Comparison of ENCODE assay signal across 9 cellular contexts in the genomic region with DNA sequence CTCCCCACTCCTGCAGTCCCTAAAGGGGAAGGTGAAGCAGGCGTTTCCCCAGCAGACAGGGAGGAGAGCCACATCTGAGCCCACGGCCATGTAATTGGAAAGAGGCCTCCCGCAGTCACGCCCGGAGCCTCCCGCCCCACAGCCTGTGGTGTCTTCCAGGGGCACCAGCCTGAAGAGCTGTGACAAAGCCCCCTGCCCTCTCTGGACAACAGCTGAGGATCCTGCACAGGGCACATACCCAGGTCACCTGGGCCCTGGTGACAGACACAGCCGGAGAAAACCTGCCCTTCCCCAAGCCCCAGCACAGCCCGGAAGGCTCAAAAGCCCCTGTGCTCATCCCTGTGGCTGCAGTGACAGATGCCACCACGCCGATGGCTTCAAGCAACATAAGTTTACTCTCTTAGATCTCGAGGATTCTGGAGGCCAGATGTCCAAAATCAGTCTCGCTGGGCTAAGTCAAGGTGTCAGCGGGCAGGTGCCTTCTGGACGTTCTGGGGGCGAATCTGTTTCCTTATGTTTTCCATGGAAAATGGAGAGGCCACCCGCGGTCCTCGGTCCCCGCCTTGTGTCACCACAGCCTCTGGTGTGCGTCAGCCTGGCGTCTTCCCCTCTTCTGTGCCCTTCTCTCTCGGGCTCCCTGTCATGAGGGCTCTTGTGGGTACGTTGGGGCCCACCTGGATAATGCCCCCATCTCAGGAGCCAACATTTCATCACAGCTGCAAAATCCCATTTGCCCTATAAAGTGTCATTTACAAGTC.
DNase-seq lines count a peak whose midpoint lies in the region; ATAC-seq and TF ChIP-seq lines count a peak whose summit lies in the region.
"Had no signal": no experiment of that assay in that cellular context is flagged by ENCODE, and none has a peak within 500 bp of the region (broad histone marks: within the 10 kb centered on the region; RNA-seq: fewer than 3 reads in every experiment).

No MANE protein-coding gene starts in this region.

- no peak overlapping the region for H3K4me3 Mint-ChIP-seq in nephron progenitor cell
- H3K4me3 Mint-ChIP-seq in activated naive CD4-positive, alpha-beta T cell treated with anti-CD3 and anti-CD28 coated beads, Interleukin-2, amount 10 ng/mL, durations not matched to agents 7 days and 5 days, result no peak overlapping the region

- H3K36me3 ChIP-seq in tibial nerve, result peaks cover 4 to 84% (median 11%) of the 10 kb centered on the region in 3 donors

- no peaks in the 10 kb centered on the region for H3K27me3 ChIP-seq in tibial nerve

- H3K9me3 Mint-ChIP-seq in nephron progenitor cell, result peaks cover under 1% of the 10 kb centered on the region
- H3K9me3 Mint-ChIP-seq in activated naive CD4-positive, alpha-beta T cell treated with anti-CD3 and anti-CD28 coated beads, Interleukin-2, amount 10 ng/mL, durations not matched to agents 7 days and 5 days, result no peaks in the 10 kb centered on the region

- WGBS in tibial nerve, 2 donors, result 83 to 88% methylated on average over 17 to 21 of the region's 23 CpGs

- no peaks in the 10 kb centered on the region for H3K27me3 Mint-ChIP-seq in nephron progenitor cell (ENCODE audit: low read depth, poor library complexity)
- no peaks in the 10 kb centered on the region for H3K27me3 Mint-ChIP-seq in activated naive CD4-positive, alpha-beta T cell treated with anti-CD3 and anti-CD28 coated beads, Interleukin-2, amount 10 ng/mL, durations not matched to agents 7 days and 5 days

- H3K27ac Mint-ChIP-seq in nephron progenitor cell, result peak overlapping the region; percentile 25
- H3K27ac Mint-ChIP-seq in activated naive CD4-positive, alpha-beta T cell treated with anti-CD3 and anti-CD28 coated beads, Interleukin-2, amount 10 ng/mL, durations not matched to agents 7 days and 5 days, result no peak overlapping the region

- H3K4me3 ChIP-seq in tibial nerve, result no peak overlapping the region

- no peak for TF ChIP-seq POLR2A in tibial nerve (IDR thresholded peaks at IDR 0.05)

- H3K9me3 ChIP-seq in tibial nerve, result no peaks in the 10 kb centered on the region

- peaks cover 21% of the 10 kb centered on the region for H3K36me3 Mint-ChIP-seq in nephron progenitor cell (ENCODE audit: low read depth)
- H3K36me3 Mint-ChIP-seq in activated naive CD4-positive, alpha-beta T cell treated with anti-CD3 and anti-CD28 coated beads, Interleukin-2, amount 10 ng/mL, durations not matched to agents 7 days and 5 days, result no peaks in the 10 kb centered on the region

- CTCF ChIA-PET in activated naive CD4-positive, alpha-beta T cell treated with anti-CD3 and anti-CD28 coated beads, Interleukin-2, amount 10 ng/mL, durations not matched to agents 7 days and 5 days (lab: Charles Lee), result no interaction called here

- H3K4me1 Mint-ChIP-seq in nephron progenitor cell, result peaks cover 40% of the 10 kb centered on the region
- H3K4me1 Mint-ChIP-seq in activated naive CD4-positive, alpha-beta T cell treated with anti-CD3 and anti-CD28 coated beads, Interleukin-2, amount 10 ng/mL, durations not matched to agents 7 days and 5 days, result no peaks in the 10 kb centered on the region

- TF ChIP-seq CTCF in nephron progenitor cell (IDR thresholded peaks at IDR 0.05) (no peak), tibial nerve (IDR thresholded peaks at IDR 0.05) (no peak)

- H3K4me1 ChIP-seq in tibial nerve, result peaks cover 0 to 21% (median 10%) of the 10 kb centered on the region in 4 donors

- TF ChIP-seq EP300 in tibial nerve (IDR thresholded peaks at IDR 0.05), result no peak

- H3K27ac ChIP-seq in caudate nucleus (ENCODE audit: low read depth, low read length), result peak overlapping the region; percentile 71
- H3K27ac ChIP-seq in tibial nerve, result peak overlapping the region; percentile 43 to 90 (median 74)
- H3K27ac ChIP-seq: 22Rv1 had no signal

- no peak for ATAC-seq in HG03460 (IDR thresholded peaks at IDR 0.05; ENCODE audit: unreplicated experiment)

- DNase-seq in DMS79 treated with DMSO at 0.1 percent for 48 hours (lab: John Stamatoyannopoulos, UW), result peak; percentile 47
- no peak for DNase-seq in DMS79 (lab: John Stamatoyannopoulos, UW)
- no peak for DNase-seq in caudate nucleus (lab: John Stamatoyannopoulos, UW)
- DNase-seq in nephron progenitor cell, result no peak
- DNase-seq in tibial nerve (ENCODE audit: low spot score in 2 of 2), result no peak
- no peak for DNase-seq in activated CD8-positive, alpha-beta memory T cell treated with anti-CD3 and anti-CD28 coated beads, Interleukin-2, amount 50 U/mL, for 48 hours
- no peak for DNase-seq in activated naive CD4-positive, alpha-beta T cell treated with anti-CD3 and anti-CD28 coated beads, Interleukin-2, amount 10 ng/mL, durations not matched to agents 7 days and 5 days
